23 cellular contexts compared by ENCODE assay signal in genomic region chr7:151774951-151775350, GRCh38.
"Had no signal": no experiment of that assay in that cellular context is flagged by ENCODE, and none has a peak within 500 bp of the region (broad histone marks: within the 10 kb centered on the region; RNA-seq: fewer than 3 reads in every experiment).

No MANE protein-coding gene starts in this region.

- H2AFZ ChIP-seq: neural progenitor cell, parathyroid adenoma had no signal

- H3K4me1 ChIP-seq: heart right ventricle, neural progenitor cell, parathyroid adenoma, tibial nerve, vagina had no signal

- H3K79me2 ChIP-seq: parathyroid adenoma had no signal

- ATAC-seq: effector memory CD8-positive, alpha-beta T cell; heart right ventricle; left lobe of liver; naive thymus-derived CD4-positive, alpha-beta T cell; right lobe of liver; stimulated activated memory B cell treated with anti-CD40 and anti-IgM and Interleukin-4, amounts not matched to agents 10 μg/mL and 1 μg/mL and 100 μg/mL, for 72 hours; stimulated activated naive CD8-positive, alpha-beta T cell treated with anti-CD3 and anti-CD28 coated beads, Interleukin-15, Interleukin-2, amounts not matched to agents 100 U/mL and 50 U/mL, for 24 hours had no signal

- H3K9ac ChIP-seq: neural progenitor cell, parathyroid adenoma had no signal

- DNase-seq: dermis blood vessel endothelial cell; effector memory CD8-positive, alpha-beta T cell; erythroblast; esophagus squamous epithelium; foreskin melanocyte; glutamatergic neuron; heart right ventricle; hippocampal formation; islet precursor cell; mesenchymal stem cell; naive thymus-derived CD4-positive, alpha-beta T cell; stimulated activated CD4-positive, alpha-beta T cell treated with anti-CD3 and anti-CD28 coated beads, Interleukin-4, amount 100 ng/mL, for 4 hours; stimulated activated naive CD8-positive, alpha-beta T cell treated with anti-CD3 and anti-CD28 coated beads, Interleukin-15, Interleukin-2, amounts not matched to agents 100 U/mL and 50 U/mL, for 24 hours had no signal

- H3K4me3 ChIP-seq: coronary artery, esophagus squamous epithelium, heart right ventricle, lung, neural progenitor cell, right lobe of liver, thoracic aorta, tibial nerve, vagina had no signal

- H3K36me3 ChIP-seq: heart right ventricle, neural progenitor cell, thoracic aorta, vagina had no signal

- H3K9me3 ChIP-seq: esophagus squamous epithelium, heart right ventricle, right lobe of liver, thoracic aorta, tibial nerve, vagina had no signal

- H3K27me3 ChIP-seq: esophagus squamous epithelium, heart right ventricle, neural progenitor cell, right lobe of liver, tibial nerve, vagina had no signal

- H3K27ac ChIP-seq: coronary artery, esophagus squamous epithelium, heart right ventricle, neural progenitor cell, parathyroid adenoma, right lobe of liver, thoracic aorta, tibial nerve, vagina had no signal

- H3K4me2 ChIP-seq: neural progenitor cell had no signal
